Comparison of ENCODE assay signal across 17 cellular contexts in the genomic region with DNA sequence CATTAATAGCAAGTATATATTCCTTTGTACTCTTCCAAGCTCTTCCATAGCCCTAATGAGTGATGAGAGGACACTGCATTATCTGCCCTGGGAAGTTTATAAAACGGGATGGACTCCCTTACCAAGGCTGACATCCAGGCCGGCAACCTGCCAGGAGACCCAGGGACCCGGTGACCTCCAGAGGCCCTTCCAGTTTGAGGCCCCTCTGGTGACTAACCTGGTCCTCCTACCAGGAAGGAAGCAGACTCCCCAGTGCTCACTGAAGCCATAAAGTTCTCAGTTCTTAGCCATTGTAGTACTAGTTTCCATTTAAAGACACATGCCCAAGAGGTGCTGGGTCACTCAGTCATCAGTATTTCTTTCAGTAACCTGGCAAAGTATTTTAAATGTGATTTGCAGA.
"Had no signal": no experiment of that assay in that cellular context is flagged by ENCODE, and none has a peak within 500 bp of the region (broad histone marks: within the 10 kb centered on the region; RNA-seq: fewer than 3 reads in every experiment).

No MANE protein-coding gene starts in this region.

- DNase-seq: central memory CD4-positive, alpha-beta T cell; cortex of kidney; erythroblast; foreskin keratinocyte; mucosa of descending colon; naive thymus-derived CD8-positive, alpha-beta T cell; nucleus accumbens; sigmoid colon; stimulated activated CD4-positive, alpha-beta T cell treated with anti-CD3 and anti-CD28 coated beads, Interleukin-12 subunit alpha, Interleukin-12 subunit beta, amount 100 ng/mL, for 4 hours; stimulated activated naive CD4-positive, alpha-beta T cell; stomach; upper lobe of right lung had no signal

- H3K27ac Mint-ChIP-seq: naive thymus-derived CD8-positive, alpha-beta T cell had no signal

- H3K4me3 Mint-ChIP-seq: naive thymus-derived CD8-positive, alpha-beta T cell; neural progenitor cell had no signal

- H3K4me1 ChIP-seq: neural progenitor cell, vagina had no signal

- H3K36me3 ChIP-seq: neural progenitor cell, ovary, right atrium auricular region, sigmoid colon, stomach, upper lobe of right lung, vagina had no signal

- H3K36me3 Mint-ChIP-seq: naive thymus-derived CD8-positive, alpha-beta T cell; neural progenitor cell had no signal

- H3K27ac ChIP-seq: foreskin keratinocyte, neural progenitor cell, ovary, right atrium auricular region, sigmoid colon, skin epidermis, stomach, upper lobe of right lung, vagina had no signal

- H3K4me3 ChIP-seq: mucosa of descending colon, neural progenitor cell, ovary, right atrium auricular region, sigmoid colon, skin epidermis, stomach, upper lobe of right lung, vagina had no signal

- H3K27me3 ChIP-seq: foreskin keratinocyte, ovary, right atrium auricular region, sigmoid colon, stomach, upper lobe of right lung, vagina had no signal

- H3K9me3 ChIP-seq: mucosa of descending colon, ovary, sigmoid colon, vagina had no signal
